Comparison of ENCODE assay signal across 19 cellular contexts in genomic region chr19:21697171-21697570, GRCh38.
DNase-seq lines count a peak whose midpoint lies in the region; ATAC-seq, FAIRE-seq and TF ChIP-seq lines count a peak whose summit lies in the region.
"Had no signal": no experiment of that assay in that cellular context is flagged by ENCODE, and none has a peak within 500 bp of the region (broad histone marks: within the 10 kb centered on the region; RNA-seq: fewer than 3 reads in every experiment).

No MANE protein-coding gene starts in this region.

- peaks cover 3% of the 10 kb centered on the region for H3K79me1 ChIP-seq in trophoblast cell (ENCODE audit: low read length)

- ATAC-seq in SK-N-SH treated with all-trans-retinoic acid at 6 μM for 48 hours (no peak), left ventricle myocardium superior (peak; percentile 18), HG03432 (IDR thresholded peaks at IDR 0.05; ENCODE audit: unreplicated experiment) (no peak)
- ATAC-seq: GM12878, HCT116 had no signal

- 11% methylated on average over 16 of the region's 18 CpGs for WGBS in SK-N-SH (ENCODE audit: low lambda C conversion rate)
- no CpG with 5 or more reads among the region's 18 CpGs for WGBS in trophoblast cell (ENCODE audit: extremely low coverage, insufficient coverage, insufficient read length)

- H3K9me3 ChIP-seq in SK-N-SH, result no peaks in the 10 kb centered on the region; the same call in 1 of the 2 replicates
- H3K9me3 ChIP-seq in trophoblast cell (ENCODE audit: insufficient read depth, low read depth, low read length), result no peaks in the 10 kb centered on the region
- H3K9me3 ChIP-seq: BE2C had no signal

- peak overlapping the region; percentile 57 for H4K91ac ChIP-seq in trophoblast cell (ENCODE audit: low read depth, low read length)

- no peak for TF ChIP-seq RAD21 in SK-N-SH (IDR thresholded peaks at IDR 0.05; ENCODE audit: low read length)

- H3K4me3 ChIP-seq in SK-N-SH (ENCODE audit: low read depth in 2 of 2, low read length in 1 of 2), result peak overlapping the region; percentile 25 to 26; a peak in 3 of 4 replicates
- H3K4me3 ChIP-seq in trophoblast cell (ENCODE audit: low read depth, low read length), result no peak overlapping the region
- H3K4me3 ChIP-seq: GM12878 had no signal

- TF ChIP-seq EP300 in SK-N-SH (IDR thresholded peaks at IDR 0.05; ENCODE audit: borderline replicate concordance in 1 of 2, low read depth in 1 of 2, low read length in 1 of 2), result no peak

- H4K20me1 ChIP-seq in SK-N-SH (ENCODE audit: insufficient read depth), result no peaks in the 10 kb centered on the region

- peak overlapping the region; percentile 49 for H2BK5ac ChIP-seq in trophoblast cell (ENCODE audit: low read depth, low read length, poor library complexity)

- H3K4ac ChIP-seq in trophoblast cell (ENCODE audit: low read depth, low read length), result peak overlapping the region; percentile 44

- no peak for FAIRE-seq in RCC 7860 (lab: Jason Lieb, UNC)
- FAIRE-seq: GM12878, GM19239 had no signal

- peak; percentile 50 for DNase-seq in SK-N-SH
- DNase-seq in NCI-H69 (lab: John Stamatoyannopoulos, UW), result peak; percentile 17
- DNase-seq in left ventricle myocardium superior, result no peak
- peak in 1 of 2 donors; percentile 38 for DNase-seq in trophoblast cell
- DNase-seq in GM19238 (ENCODE audit: insufficient read length, low spot score), result no peak
- DNase-seq in RCC 7860 (ENCODE audit: low spot score), result no peak
- DNase-seq: BE2C; CD4-positive, CD25-positive, alpha-beta regulatory T cell; COR-L47; DMS 273 treated with DMSO at 0.1 percent for 48 hours; GF-D8; KBM-7; NCI-H1105; NCI-H2081 treated with DMSO at 0.1 percent for 48 hours had no signal

- no peak overlapping the region for H3K23ac ChIP-seq in trophoblast cell (ENCODE audit: low read length)

- no peaks in the 10 kb centered on the region for H3K79me2 ChIP-seq in SK-N-SH (ENCODE audit: insufficient read depth)
- no peaks in the 10 kb centered on the region for H3K79me2 ChIP-seq in trophoblast cell (ENCODE audit: control insufficient read depth, insufficient read depth, low read length, poor library complexity)

- H2BK120ac ChIP-seq in trophoblast cell (ENCODE audit: insufficient read depth, low read length, poor library complexity), result peak overlapping the region; percentile 52

- POLR2A ChIA-PET in SK-N-SH (lab: Yijun Ruan, JAX), result no interaction called here

- TF ChIP-seq CTCF in SK-N-SH (IDR thresholded peaks at IDR 0.05), result no peak

- no peak overlapping the region for H4K12ac ChIP-seq in trophoblast cell (ENCODE audit: low read depth, low read length)

- H3F3A ChIP-seq in SK-N-SH (replicated peaks; ENCODE audit: insufficient read depth), result no peaks in the 10 kb centered on the region

- H3K9ac ChIP-seq in SK-N-SH, result no peak overlapping the region
- no peak overlapping the region for H3K9ac ChIP-seq in trophoblast cell (ENCODE audit: low read length)

- peak overlapping the region; percentile 80 for H2AK5ac ChIP-seq in trophoblast cell (ENCODE audit: low read length)

- H4K8ac ChIP-seq in trophoblast cell (ENCODE audit: low read depth, low read length), result no peak overlapping the region

- no peak overlapping the region for H3K27ac ChIP-seq in SK-N-SH (ENCODE audit: low read depth in 2 of 2, low read length in 1 of 2)
- peak overlapping the region; percentile 49 for H3K27ac ChIP-seq in trophoblast cell (ENCODE audit: low read depth, low read length)

- H3K9me2 ChIP-seq in SK-N-SH, result no peaks in the 10 kb centered on the region

- H3K36me3 ChIP-seq in SK-N-SH (replicated peaks in 1 of 2; ENCODE audit: control insufficient read depth in 1 of 2, insufficient read depth in 2 of 2, low read length in 1 of 2) (no peaks in the 10 kb centered on the region), trophoblast cell (ENCODE audit: control insufficient read depth in 1 of 2, insufficient read depth in 2 of 2, low read length in 2 of 2) (no peaks in the 10 kb centered on the region)
- H3K36me3 ChIP-seq: BE2C had no signal

- H3K27me3 ChIP-seq in SK-N-SH (ENCODE audit: insufficient read depth), result no peaks in the 10 kb centered on the region
- H3K27me3 ChIP-seq in trophoblast cell (ENCODE audit: insufficient read depth, low read length), result no peaks in the 10 kb centered on the region
- H3K27me3 ChIP-seq: BE2C had no signal

- peak overlapping the region; percentile 87 for H2BK12ac ChIP-seq in trophoblast cell (ENCODE audit: low read length)

- H2AFZ ChIP-seq in SK-N-SH (ENCODE audit: low read depth), result no peak overlapping the region
- H2AFZ ChIP-seq in trophoblast cell (ENCODE audit: insufficient read depth, low read length, poor library complexity), result no peak overlapping the region

- CTCF ChIA-PET in SK-N-SH (lab: Yijun Ruan, JAX), result interaction anchor here (0.6 to 4.3 kb wide), 20 partner anchors 9 to 1451 kb away, joined by 3 to 38 read pairs (median 4); partner anchors contain the start of genes ZNF429 and ZNF493

- H3K18ac ChIP-seq in trophoblast cell (ENCODE audit: low read length), result no peak overlapping the region

- intact Hi-C loops in left ventricle myocardium superior (cut with micrococcal nuclease), result loop anchor here (10.0 kb wide), 1 partner anchor 212 kb away; no protein-coding TSS in a partner anchor

- H3K4me2 ChIP-seq in SK-N-SH (peak overlapping the region; percentile 33; the same call in 1 of the 2 replicates), trophoblast cell (ENCODE audit: low read length) (no peak overlapping the region)

- H3K4me1 ChIP-seq in SK-N-SH (ENCODE audit: control insufficient read depth in 1 of 2, insufficient read depth in 2 of 2, low read depth in 1 of 2, low read length in 1 of 2) (peaks cover 0 to 7% of the 10 kb centered on the region in 2 experiments; a peak in 1 of 4 replicates), trophoblast cell (ENCODE audit: control insufficient read depth in 1 of 2, insufficient read depth in 2 of 2, low read length in 2 of 2) (peaks cover 6 to 7% of the 10 kb centered on the region in 2 experiments)
- H3K4me1 ChIP-seq: BE2C had no signal

- H3K14ac ChIP-seq in trophoblast cell (ENCODE audit: low read length), result no peak overlapping the region

TF ChIP-seq in SK-N-SH, 30 proteins besides CTCF, POLR2A, EP300 and RAD21 (continues in another document):
- TF ChIP-seq EZH2phosphoT487 (IDR thresholded peaks at IDR 0.05; ENCODE audit: borderline replicate concordance, low read depth), result no peak
- TF ChIP-seq CHD2 (IDR thresholded peaks at IDR 0.05; ENCODE audit: low read length, partially characterized antibody), result no peak
- no peak for TF ChIP-seq TEAD4 (IDR thresholded peaks at IDR 0.05; ENCODE audit: borderline replicate concordance, insufficient read depth)
- TF ChIP-seq SMC3 (IDR thresholded peaks at IDR 0.05; ENCODE audit: low read depth, low read length), result no peak
- TF ChIP-seq SIN3A (IDR thresholded peaks at IDR 0.05; ENCODE audit: borderline replicate concordance, low read depth, low read length), result no peak
- no peak for TF ChIP-seq PBX3 (IDR thresholded peaks at IDR 0.05)
- TF ChIP-seq GABPA (IDR thresholded peaks at IDR 0.05; ENCODE audit: low read depth), result no peak

TF ChIP-seq in SK-N-SH treated with all-trans-retinoic acid at 6 μM for 48 hours, 23 proteins besides CTCF, POLR2A, EP300 and RAD21:
- TF ChIP-seq CSDC2 (CRISPR knock-in tag; IDR thresholded peaks at IDR 0.05), result no peak
- TF ChIP-seq ZNF8 (CRISPR knock-in tag; IDR thresholded peaks at IDR 0.05), result no peak
- TF ChIP-seq ZFP3 (CRISPR knock-in tag; IDR thresholded peaks at IDR 0.05), result no peak
- no peak for TF ChIP-seq ZC3H10 (CRISPR knock-in tag; IDR thresholded peaks at IDR 0.05)
- no peak for TF ChIP-seq OSR1 (CRISPR knock-in tag; IDR thresholded peaks at IDR 0.05)
- no peak for TF ChIP-seq ZNF565 (CRISPR knock-in tag; conservative IDR thresholded peaks at IDR 0.05; ENCODE audit: low read depth)
- TF ChIP-seq RARB (CRISPR knock-in tag; IDR thresholded peaks at IDR 0.05), result no peak
- TF ChIP-seq CREB5 (CRISPR knock-in tag; IDR thresholded peaks at IDR 0.05; ENCODE audit: low read depth), result no peak
- TF ChIP-seq PPARA (CRISPR knock-in tag; IDR thresholded peaks at IDR 0.05; ENCODE audit: borderline replicate concordance), result no peak
- TF ChIP-seq ARNTL (CRISPR knock-in tag; IDR thresholded peaks at IDR 0.05; ENCODE audit: borderline replicate concordance, low read depth), result no peak
- TF ChIP-seq BACH2 (CRISPR knock-in tag; IDR thresholded peaks at IDR 0.05; ENCODE audit: borderline replicate concordance), result no peak
TF ChIP-seq in SK-N-SH treated with all-trans-retinoic acid at 6 μM for 48 hours: peak in this region for 0.

Comparison
In these comparisons a context has a peak if more than half of its experiments do, and no peak if none do; other contexts are left out.
1. DNase-seq: peak in SK-N-SH (single experiment) and NCI-H69 (single experiment); none in left ventricle myocardium superior (single experiment), GM19238 (single experiment) and RCC 7860 (single experiment).